ENCODE assay signal across 24 cellular contexts in genomic region chr11:104792861-104793260, GRCh38.
"Had no signal": no experiment of that assay in that cellular context is flagged by ENCODE, and none has a peak within 500 bp of the region (broad histone marks: within the 10 kb centered on the region; RNA-seq: fewer than 3 reads in every experiment).

No MANE protein-coding gene starts in this region.

- H3K27ac Mint-ChIP-seq: activated B cell treated with CpG ODN at 0.5 μM for 24 hours; activated CD4-positive, alpha-beta T cell treated with anti-CD3 and anti-CD28 coated beads, Interleukin-2, amount 10 ng/mL, durations not matched to agents 24 days and 14 days; activated CD8-positive, alpha-beta memory T cell treated with anti-CD3 and anti-CD28 coated beads, Interleukin-2, amount 10 ng/mL, durations not matched to agents 7 days and 5 days; activated naive CD4-positive, alpha-beta T cell treated with anti-CD3 and anti-CD28 coated beads, Interleukin-2, amount 10 ng/mL, durations not matched to agents 7 days and 5 days; activated naive CD8-positive, alpha-beta T cell treated with anti-CD3 and anti-CD28 coated beads for 36 hours; activated T-helper 17 cell treated with anti-CD3 and anti-CD28 coated beads, Interleukin-2, amount 50 U/mL, for 72 hours; IgD-negative memory B cell; T-helper 17 cell had no signal

- H3K4me1 ChIP-seq: body of pancreas had no signal

- H3K27me3 Mint-ChIP-seq: activated B cell treated with CpG ODN at 0.5 μM for 24 hours; activated CD4-positive, alpha-beta T cell treated with anti-CD3 and anti-CD28 coated beads, Interleukin-2, amount 10 ng/mL, durations not matched to agents 24 days and 14 days; activated CD8-positive, alpha-beta memory T cell treated with anti-CD3 and anti-CD28 coated beads, Interleukin-2, amount 10 ng/mL, durations not matched to agents 7 days and 5 days; activated naive CD4-positive, alpha-beta T cell treated with anti-CD3 and anti-CD28 coated beads, Interleukin-2, amount 10 ng/mL, durations not matched to agents 7 days and 5 days; activated naive CD8-positive, alpha-beta T cell treated with anti-CD3 and anti-CD28 coated beads for 36 hours; activated T-helper 17 cell treated with anti-CD3 and anti-CD28 coated beads, Interleukin-2, amount 50 U/mL, for 72 hours; IgD-negative memory B cell; T-helper 17 cell had no signal

- H3K27me3 ChIP-seq: body of pancreas had no signal

- H3K36me3 Mint-ChIP-seq: IgD-negative memory B cell had no signal

- DNase-seq: activated B cell treated with CpG ODN at 0.5 μM for 24 hours; activated CD4-positive, alpha-beta T cell treated with anti-CD3 and anti-CD28 coated beads for 1 hour; activated CD4-positive, alpha-beta T cell treated with anti-CD3 and anti-CD28 coated beads, Interleukin-2, amount 10 ng/mL, durations not matched to agents 24 days and 14 days; activated CD4-positive, alpha-beta T cell treated with anti-CD3 and anti-CD28 coated beads, Interleukin-2, amount 50 U/mL, for 48 hours; activated CD8-positive, alpha-beta memory T cell treated with anti-CD3 and anti-CD28 coated beads, Interleukin-2, amount 10 ng/mL, durations not matched to agents 7 days and 5 days; activated gamma-delta T cell; activated naive CD4-positive, alpha-beta T cell treated with anti-CD3 and anti-CD28 coated beads, Interleukin-2, amount 10 ng/mL, durations not matched to agents 7 days and 5 days; activated naive CD8-positive, alpha-beta T cell treated with anti-CD3 and anti-CD28 coated beads for 36 hours; activated T-cell treated with anti-CD3 and anti-CD28 coated beads, Interleukin-2, amount 50 U/mL, for 4 hours; aorta; body of pancreas; KG1; NCI-H1048; NCI-H146; NCI-H187 treated with DMSO at 0.1 percent for 48 hours; NCI-H2081 treated with DMSO at 0.1 percent for 48 hours; NCI-H2227 treated with DMSO at 0.1 percent for 48 hours; NCI-H526; NCI-H82; SIG-M5; T-helper 17 cell; T-helper 9 cell had no signal

- H3K9me3 ChIP-seq: body of pancreas had no signal

- H3K4me3 Mint-ChIP-seq: activated B cell treated with CpG ODN at 0.5 μM for 24 hours; activated CD4-positive, alpha-beta T cell treated with anti-CD3 and anti-CD28 coated beads, Interleukin-2, amount 10 ng/mL, durations not matched to agents 24 days and 14 days; activated CD8-positive, alpha-beta memory T cell treated with anti-CD3 and anti-CD28 coated beads, Interleukin-2, amount 10 ng/mL, durations not matched to agents 7 days and 5 days; activated naive CD4-positive, alpha-beta T cell treated with anti-CD3 and anti-CD28 coated beads, Interleukin-2, amount 10 ng/mL, durations not matched to agents 7 days and 5 days; activated naive CD8-positive, alpha-beta T cell treated with anti-CD3 and anti-CD28 coated beads for 36 hours; activated T-cell treated with anti-CD3 and anti-CD28 coated beads, Interleukin-2, amount 50 U/mL, for 4 hours; activated T-helper 17 cell treated with anti-CD3 and anti-CD28 coated beads, Interleukin-2, amount 50 U/mL, for 72 hours; IgD-negative memory B cell; T-helper 17 cell had no signal

- H3K9me3 Mint-ChIP-seq: activated T-helper 17 cell treated with anti-CD3 and anti-CD28 coated beads, Interleukin-2, amount 50 U/mL, for 72 hours had no signal

- H3K27ac ChIP-seq: body of pancreas had no signal

- ATAC-seq: activated CD8-positive, alpha-beta memory T cell treated with anti-CD3 and anti-CD28 coated beads, Interleukin-2, amount 10 ng/mL, durations not matched to agents 7 days and 5 days; activated T-cell treated with anti-CD3 and anti-CD28 coated beads, Interleukin-2, amount 50 U/mL, for 4 hours; activated T-helper 17 cell treated with anti-CD3 and anti-CD28 coated beads, Interleukin-2, amount 50 U/mL, for 72 hours; body of pancreas; T-helper 17 cell had no signal

- H3K4me3 ChIP-seq: body of pancreas had no signal
